ENCODE assay signal across 22 cellular contexts in genomic region chr20:45472286-45472685, GRCh38. TPM values are rescaled to one million over a fixed set of nuclear protein-coding genes. Genes with fewer than 3 reads are reported as not detected.
"Had no signal": no experiment of that assay in that cellular context is flagged by ENCODE, and none has a peak within 500 bp of the region (broad histone marks: within the 10 kb centered on the region; RNA-seq: fewer than 3 reads in every experiment).

No MANE protein-coding gene starts in this region.

RNA-seq across cellular contexts. Expression of gene WFDC2, which starts 2.7 kb away (rescaled TPM):
- total RNA-seq: activated CD4-positive, alpha-beta T cell treated with anti-CD3 and anti-CD28 coated beads, Interleukin-2, amount 10 ng/mL, durations not matched to agents 24 days and 14 days; activated CD8-positive, alpha-beta memory T cell treated with anti-CD3 and anti-CD28 coated beads for 36 hours; activated T-helper 1 cell treated with anti-CD3 and anti-CD28 coated beads, Interleukin-12 subunit alpha, Interleukin-12 subunit beta, Interleukin-2, Interleukin-4 antibody, amounts not matched to agents 30 ng/mL and 10 ng/mL and 1 ng/mL, durations not matched to agents 14 hours and 24 hours and 36 hours; T-helper 2 cell treated with Interferon-gamma antibody and Interleukin-4, amounts not matched to agents 100 ng/mL and 5 ng/mL, for 36 hours had no signal

RNA-seq across cellular contexts. Expression of gene SPINT3, which starts 43.1 kb away (rescaled TPM):
- total RNA-seq: activated B cell treated with CpG ODN at 0.5 μM for 24 hours; activated CD4-positive, alpha-beta memory T cell treated with anti-CD3 and anti-CD28 coated beads for 36 hours; activated CD4-positive, alpha-beta T cell treated with anti-CD3 and anti-CD28 coated beads, Interleukin-2, amount 10 ng/mL, durations not matched to agents 24 days and 14 days; activated CD8-positive, alpha-beta memory T cell treated with anti-CD3 and anti-CD28 coated beads for 36 hours; activated CD8-positive, alpha-beta T cell treated with anti-CD3 and anti-CD28 coated beads for 36 hours; activated naive CD4-positive, alpha-beta T cell treated with anti-CD3 and anti-CD28 coated beads for 36 hours; activated naive CD4-positive, alpha-beta T cell treated with anti-CD3 and anti-CD28 coated beads, Interleukin-2, amount 50 U/mL, for 72 hours; activated naive CD8-positive, alpha-beta T cell treated with anti-CD3 and anti-CD28 coated beads for 36 hours; activated T-cell treated with anti-CD3 and anti-CD28 coated beads, Interleukin-2, amount 50 U/mL, for 4 hours; activated T-cell treated with anti-CD3 and anti-CD28 coated beads, Interleukin-2, amount 50 U/mL, for 72 hours; activated T-helper 1 cell treated with anti-CD3 and anti-CD28 coated beads, Interleukin-12 subunit alpha, Interleukin-12 subunit beta, Interleukin-2, Interleukin-4 antibody, amounts not matched to agents 30 ng/mL and 10 ng/mL and 1 ng/mL, durations not matched to agents 14 hours and 24 hours and 36 hours; activated T-helper 17 cell treated with anti-CD3 and anti-CD28 coated beads, Interleukin-2, amount 50 U/mL, for 72 hours; adrenal gland; aorta; astrocyte; body of pancreas; breast epithelium; cardiac septum; cerebellum; T-helper 1 cell treated with Interleukin-12 subunit alpha and Interleukin-12 subunit beta and Interleukin-4 antibody, amounts not matched to agents 30 ng/mL and 1 ng/mL, for 36 hours; T-helper 17 cell; T-helper 2 cell treated with Interferon-gamma antibody and Interleukin-4, amounts not matched to agents 100 ng/mL and 5 ng/mL, for 36 hours had no signal
- polyA plus RNA-seq: adrenal gland, aorta had no signal
